20 cellular contexts compared by ENCODE assay signal in the genomic region with DNA sequence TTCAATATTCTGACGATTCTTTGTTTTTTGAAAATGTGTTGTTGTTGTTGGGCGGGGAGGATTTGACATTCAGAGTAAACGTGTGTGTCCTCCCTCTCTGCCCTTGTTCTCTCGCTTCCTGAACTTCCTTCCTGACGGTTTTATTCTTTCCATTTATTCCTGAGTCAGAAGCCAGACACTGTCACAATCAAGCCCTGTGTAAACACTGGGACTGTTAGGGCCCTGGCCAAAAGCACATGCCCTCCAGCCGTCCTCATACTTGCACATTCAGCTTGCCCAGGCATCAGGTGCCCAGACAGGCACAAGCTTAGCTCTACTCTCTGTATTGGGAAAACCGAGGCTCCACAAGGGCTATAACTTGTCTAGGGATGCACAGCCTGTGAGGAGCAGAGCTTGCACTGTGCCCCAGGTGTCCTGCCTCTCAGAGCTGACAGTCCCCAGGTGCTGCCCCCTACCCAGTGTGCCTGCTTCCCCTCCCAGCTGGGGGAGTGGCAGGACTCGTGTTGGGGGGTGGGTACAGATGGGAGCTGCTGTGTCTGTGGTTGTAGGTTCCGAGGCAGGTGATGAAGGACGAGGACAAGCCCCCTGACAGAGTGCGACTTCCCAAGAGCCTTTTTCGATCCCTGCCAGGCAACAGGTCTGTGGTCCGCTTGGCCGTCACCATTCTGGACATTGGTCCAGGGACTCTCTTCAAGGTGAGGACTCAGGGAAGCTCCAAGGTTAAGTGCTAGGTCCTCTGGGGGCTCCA. TPM values are rescaled to one million over a fixed set of nuclear protein-coding genes. Genes with fewer than 3 reads are reported as not detected.
DNase-seq lines count a peak whose midpoint lies in the region; ATAC-seq, FAIRE-seq and TF ChIP-seq lines count a peak whose summit lies in the region.
"Had no signal": no experiment of that assay in that cellular context is flagged by ENCODE, and none has a peak within 500 bp of the region (broad histone marks: within the 10 kb centered on the region; RNA-seq: fewer than 3 reads in every experiment).

No MANE protein-coding gene starts in this region.

- intact Hi-C loops in upper lobe of right lung (cut with DNase I), result no loop called here
- intact Hi-C loops in CD4-positive, alpha-beta T cell (cut with DNase I, micrococcal nuclease), result no loop called here

- H3K79me2 ChIP-seq in SK-N-SH (ENCODE audit: insufficient read depth), result no peaks in the 10 kb centered on the region

- H3F3A ChIP-seq in SK-N-SH (replicated peaks; ENCODE audit: insufficient read depth), result no peaks in the 10 kb centered on the region

- H3K27me3 ChIP-seq in SK-N-SH (ENCODE audit: insufficient read depth), result peaks cover 4% of the 10 kb centered on the region; the same call in 1 of the 2 replicates
- peaks cover 5% of the 10 kb centered on the region for H3K27me3 ChIP-seq in upper lobe of right lung
- H3K27me3 ChIP-seq in CD4-positive, alpha-beta T cell (ENCODE audit: control insufficient read depth, insufficient read depth, low read length), result no peaks in the 10 kb centered on the region

- H3K27ac Mint-ChIP-seq in CD4-positive, alpha-beta T cell, result no peak overlapping the region
- H3K27ac Mint-ChIP-seq: activated CD4-positive, alpha-beta memory T cell treated with anti-CD3 and anti-CD28 coated beads, Interleukin-2, amount 10 ng/mL, durations not matched to agents 7 days and 5 days; activated naive CD8-positive, alpha-beta T cell treated with anti-CD3 and anti-CD28 coated beads, Interleukin-2, amount 50 U/mL, for 24 hours had no signal

- no peak for DNase-seq in SK-N-SH
- DNase-seq in upper lobe of right lung, result no peak
- DNase-seq in activated CD8-positive, alpha-beta memory T cell treated with anti-CD3 and anti-CD28 coated beads, Interleukin-2, amount 50 U/mL, for 48 hours, result no peak
- DNase-seq in CD4-positive, alpha-beta T cell, result no peak
- DNase-seq: activated CD4-positive, alpha-beta memory T cell treated with anti-CD3 and anti-CD28 coated beads, Interleukin-2, amount 10 ng/mL, durations not matched to agents 7 days and 5 days; activated naive CD8-positive, alpha-beta T cell treated with anti-CD3 and anti-CD28 coated beads, Interleukin-2, amount 50 U/mL, for 24 hours; activated T-cell treated with anti-CD3 and anti-CD28 coated beads, Interleukin-2, amount 50 U/mL, for 48 hours; GDM1; NCI-H446; OCI-M1; stimulated activated naive CD4-positive, alpha-beta T cell; trophoblast cell had no signal

- FAIRE-seq in islet of Langerhans (lab: Jason Lieb, UNC), result peak; percentile 92

- no peaks in the 10 kb centered on the region for H3K9me2 ChIP-seq in SK-N-SH

- H3K4me3 ChIP-seq in SK-N-SH (ENCODE audit: low read depth in 2 of 2, low read length in 1 of 2) (no peak overlapping the region), upper lobe of right lung (no peak overlapping the region)
- H3K4me3 ChIP-seq: HAP-1 had no signal

- ATAC-seq in SK-N-SH treated with all-trans-retinoic acid at 6 μM for 48 hours (peak; percentile 36; the same call in 2 of the 3 replicates), upper lobe of right lung (peak; percentile 52), HG03521 (IDR thresholded peaks at IDR 0.05; ENCODE audit: unreplicated experiment) (no peak)
- no peak for ATAC-seq in CD4-positive, alpha-beta T cell (ENCODE audit: poor library complexity)

- no peak for TF ChIP-seq EP300 in SK-N-SH (IDR thresholded peaks at IDR 0.05; ENCODE audit: borderline replicate concordance in 1 of 2, low read depth in 1 of 2, low read length in 1 of 2)

- H3K27me3 Mint-ChIP-seq in CD4-positive, alpha-beta T cell, result no peaks in the 10 kb centered on the region
- H3K27me3 Mint-ChIP-seq: activated naive CD8-positive, alpha-beta T cell treated with anti-CD3 and anti-CD28 coated beads, Interleukin-2, amount 50 U/mL, for 24 hours; central memory CD8-positive, alpha-beta T cell had no signal

- H3K4me1 ChIP-seq in SK-N-SH (ENCODE audit: control insufficient read depth in 1 of 2, insufficient read depth in 2 of 2, low read depth in 1 of 2, low read length in 1 of 2) (peaks cover 0 to 3% of the 10 kb centered on the region in 2 experiments; a peak in 1 of 4 replicates), upper lobe of right lung (no peaks in the 10 kb centered on the region)
- H3K4me1 ChIP-seq: HAP-1 had no signal

- H3K27ac ChIP-seq in SK-N-SH (ENCODE audit: low read depth in 2 of 2, low read length in 1 of 2) (no peak overlapping the region), VCaP (peak overlapping the region; percentile 66), upper lobe of right lung (no peak overlapping the region)
- H3K27ac ChIP-seq in CD4-positive, alpha-beta T cell (ENCODE audit: low read depth, low read length), result no peak overlapping the region

- TF ChIP-seq CTCF in SK-N-SH (IDR thresholded peaks at IDR 0.05) (no peak), VCaP (conservative IDR thresholded peaks at IDR 0.05) (no peak), upper lobe of right lung (IDR thresholded peaks at IDR 0.05) (no peak)
- TF ChIP-seq CTCF in CD4-positive, alpha-beta T cell (IDR thresholded peaks at IDR 0.05), result no peak

- H3K9ac ChIP-seq in SK-N-SH, result no peak overlapping the region

- no peak overlapping the region for H3K4me2 ChIP-seq in SK-N-SH

- no peaks in the 10 kb centered on the region for H3K9me3 Mint-ChIP-seq in CD4-positive, alpha-beta T cell
- H3K9me3 Mint-ChIP-seq: activated CD4-positive, alpha-beta memory T cell treated with anti-CD3 and anti-CD28 coated beads, Interleukin-2, amount 10 ng/mL, durations not matched to agents 7 days and 5 days; activated naive CD8-positive, alpha-beta T cell treated with anti-CD3 and anti-CD28 coated beads, Interleukin-2, amount 50 U/mL, for 24 hours; central memory CD8-positive, alpha-beta T cell had no signal

- H3K36me3 Mint-ChIP-seq in CD4-positive, alpha-beta T cell (ENCODE audit: low read depth), result no peaks in the 10 kb centered on the region

- no peak for TF ChIP-seq RAD21 in SK-N-SH (IDR thresholded peaks at IDR 0.05; ENCODE audit: low read length)

- H3K4me3 Mint-ChIP-seq in CD4-positive, alpha-beta T cell, result no peak overlapping the region
- H3K4me3 Mint-ChIP-seq: activated CD4-positive, alpha-beta memory T cell treated with anti-CD3 and anti-CD28 coated beads, Interleukin-2, amount 10 ng/mL, durations not matched to agents 7 days and 5 days; activated naive CD8-positive, alpha-beta T cell treated with anti-CD3 and anti-CD28 coated beads, Interleukin-2, amount 50 U/mL, for 24 hours; central memory CD8-positive, alpha-beta T cell had no signal

- H2AFZ ChIP-seq in SK-N-SH (ENCODE audit: low read depth), result no peak overlapping the region

- H3K4me1 Mint-ChIP-seq in CD4-positive, alpha-beta T cell (ENCODE audit: low read depth), result no peaks in the 10 kb centered on the region
- H3K4me1 Mint-ChIP-seq: activated CD4-positive, alpha-beta memory T cell treated with anti-CD3 and anti-CD28 coated beads, Interleukin-2, amount 10 ng/mL, durations not matched to agents 7 days and 5 days; activated naive CD8-positive, alpha-beta T cell treated with anti-CD3 and anti-CD28 coated beads, Interleukin-2, amount 50 U/mL, for 24 hours; central memory CD8-positive, alpha-beta T cell had no signal

- no peaks in the 10 kb centered on the region for H4K20me1 ChIP-seq in SK-N-SH (ENCODE audit: insufficient read depth)

- POLR2A ChIA-PET in SK-N-SH (lab: Yijun Ruan, JAX), result no interaction called here
- POLR2A ChIA-PET in CD4-positive, alpha-beta T cell (lab: Charles Lee), result no interaction called here

- H3K9me3 ChIP-seq in SK-N-SH, result no peaks in the 10 kb centered on the region
- no peaks in the 10 kb centered on the region for H3K9me3 ChIP-seq in upper lobe of right lung
- no peaks in the 10 kb centered on the region for H3K9me3 ChIP-seq in CD4-positive, alpha-beta T cell (ENCODE audit: control insufficient read depth, low read length)
- H3K9me3 ChIP-seq: HAP-1 had no signal

- H3K36me3 ChIP-seq in SK-N-SH (replicated peaks in 1 of 2; ENCODE audit: control insufficient read depth in 1 of 2, insufficient read depth in 2 of 2, low read length in 1 of 2) (no peaks in the 10 kb centered on the region), upper lobe of right lung (no peaks in the 10 kb centered on the region)
- H3K36me3 ChIP-seq: HAP-1 had no signal

- 51% methylated on average over 12 of the region's 14 CpGs for WGBS in SK-N-SH (ENCODE audit: low lambda C conversion rate)

- CTCF ChIA-PET in SK-N-SH (lab: Yijun Ruan, JAX), result interaction anchor here (0.7 to 1.6 kb wide), 2 partner anchors 13 to 101 kb away, joined by 3 to 6 read pairs; no protein-coding TSS in a partner anchor
- CTCF ChIA-PET in CD4-positive, alpha-beta T cell (lab: Charles Lee), result no interaction called here

TF ChIP-seq in SK-N-SH treated with all-trans-retinoic acid at 6 μM for 48 hours, 23 proteins besides CTCF, POLR2A, EP300 and RAD21 (continues in another document):
- no peak for TF ChIP-seq SNAI2 (CRISPR knock-in tag; IDR thresholded peaks at IDR 0.05)

TF ChIP-seq in SK-N-SH, 30 proteins besides CTCF, POLR2A, EP300 and RAD21 (continues in another document):
- no peak for TF ChIP-seq JUND (IDR thresholded peaks at IDR 0.05)
- no peak for TF ChIP-seq MEF2A (IDR thresholded peaks at IDR 0.05; ENCODE audit: borderline replicate concordance, low read depth)
- no peak for TF ChIP-seq SMC3 (IDR thresholded peaks at IDR 0.05; ENCODE audit: low read depth, low read length)
- no peak for TF ChIP-seq SIN3A (IDR thresholded peaks at IDR 0.05; ENCODE audit: borderline replicate concordance, low read depth, low read length)
- TF ChIP-seq GABPA (IDR thresholded peaks at IDR 0.05; ENCODE audit: low read depth), result no peak
- no peak for TF ChIP-seq EZH2phosphoT487 (IDR thresholded peaks at IDR 0.05; ENCODE audit: borderline replicate concordance, low read depth)

RNA-seq across cellular contexts. Expression of gene ADGRG3, which starts 9.7 kb away (rescaled TPM):
- not detected in 2 replicates for polyA plus RNA-seq in SK-N-SH (2012; rRNA removed)
- not detected in 2 replicates for polyA plus RNA-seq in SK-N-SH (2012; cell fraction: cytosol; rRNA removed)
- not detected in 2 replicates for polyA plus RNA-seq in SK-N-SH (2012; cell fraction: nucleus; rRNA removed)
- total RNA-seq in upper lobe of right lung, result 5.8 TPM
- total RNA-seq in CD4-positive, alpha-beta T cell, result under 1 TPM in 1 of 2 experiments, not detected in 1; 0.28 TPM
- total RNA-seq: activated CD4-positive, alpha-beta memory T cell treated with anti-CD3 and anti-CD28 coated beads, Interleukin-2, amount 10 ng/mL, durations not matched to agents 7 days and 5 days; HT-29; myocyte had no signal

RNA-seq across cellular contexts. Expression of gene DRC7, which starts 16.8 kb away (rescaled TPM):
- 0.58 and 0.94 TPM in 2 replicates for polyA plus RNA-seq in SK-N-SH (2012; rRNA removed)
- 0.60 and 0.84 TPM in 2 replicates for polyA plus RNA-seq in SK-N-SH (2012; cell fraction: cytosol; rRNA removed)
- polyA plus RNA-seq in SK-N-SH (2012; cell fraction: nucleus; rRNA removed), result 1.2 and 2.2 TPM in 2 replicates
- total RNA-seq in upper lobe of right lung, result not detected
- total RNA-seq in CD4-positive, alpha-beta T cell, result not detected
- total RNA-seq: activated CD4-positive, alpha-beta memory T cell treated with anti-CD3 and anti-CD28 coated beads, Interleukin-2, amount 10 ng/mL, durations not matched to agents 7 days and 5 days; HT-29; myocyte had no signal

RNA-seq across cellular contexts. Expression of gene ADGRG1, which starts 49.4 kb away (rescaled TPM):
- polyA plus RNA-seq in SK-N-SH (2012; rRNA removed), result 2.6 and 7.4 TPM in 2 replicates
- 3.1 and 4.6 TPM in 2 replicates for polyA plus RNA-seq in SK-N-SH (2012; cell fraction: cytosol; rRNA removed)
- 8.1 and 10.9 TPM in 2 replicates for polyA plus RNA-seq in SK-N-SH (2012; cell fraction: nucleus; rRNA removed)
- 66.9 TPM for total RNA-seq in upper lobe of right lung
- total RNA-seq in CD4-positive, alpha-beta T cell, result 1 to 10 TPM; 1.8 to 2.3 TPM

RNA-seq across cellular contexts. Expression of gene KATNB1, which starts 57.8 kb away (rescaled TPM):
- polyA plus RNA-seq in SK-N-SH (2012; rRNA removed), result 39.2 and 43.7 TPM in 2 replicates
- polyA plus RNA-seq in SK-N-SH (2012; cell fraction: cytosol; rRNA removed), result 12.0 and 20.7 TPM in 2 replicates
- polyA plus RNA-seq in SK-N-SH (2012; cell fraction: nucleus; rRNA removed), result 158 and 170 TPM in 2 replicates
- 16.6 TPM for total RNA-seq in upper lobe of right lung
- 10 to 100 TPM; 21.0 to 22.3 TPM for total RNA-seq in CD4-positive, alpha-beta T cell

Comparison
In these comparisons a context has a peak if more than half of its experiments do, and no peak if none do; other contexts are left out.
1. ATAC-seq: peak in SK-N-SH treated with all-trans-retinoic acid at 6 μM for 48 hours (single experiment) and upper lobe of right lung (single experiment); none in HG03521 (single experiment) and CD4-positive, alpha-beta T cell (single experiment).
2. RNA of gene ADGRG1, which starts 49.4 kb away (total RNA-seq): 66.9 TPM in upper lobe of right lung (single experiment); 1.8 to 2.3 TPM in CD4-positive, alpha-beta T cell; every median in the first group is over 10 times any median in the second.